11 cellular contexts compared by ENCODE assay signal in the genomic region with DNA sequence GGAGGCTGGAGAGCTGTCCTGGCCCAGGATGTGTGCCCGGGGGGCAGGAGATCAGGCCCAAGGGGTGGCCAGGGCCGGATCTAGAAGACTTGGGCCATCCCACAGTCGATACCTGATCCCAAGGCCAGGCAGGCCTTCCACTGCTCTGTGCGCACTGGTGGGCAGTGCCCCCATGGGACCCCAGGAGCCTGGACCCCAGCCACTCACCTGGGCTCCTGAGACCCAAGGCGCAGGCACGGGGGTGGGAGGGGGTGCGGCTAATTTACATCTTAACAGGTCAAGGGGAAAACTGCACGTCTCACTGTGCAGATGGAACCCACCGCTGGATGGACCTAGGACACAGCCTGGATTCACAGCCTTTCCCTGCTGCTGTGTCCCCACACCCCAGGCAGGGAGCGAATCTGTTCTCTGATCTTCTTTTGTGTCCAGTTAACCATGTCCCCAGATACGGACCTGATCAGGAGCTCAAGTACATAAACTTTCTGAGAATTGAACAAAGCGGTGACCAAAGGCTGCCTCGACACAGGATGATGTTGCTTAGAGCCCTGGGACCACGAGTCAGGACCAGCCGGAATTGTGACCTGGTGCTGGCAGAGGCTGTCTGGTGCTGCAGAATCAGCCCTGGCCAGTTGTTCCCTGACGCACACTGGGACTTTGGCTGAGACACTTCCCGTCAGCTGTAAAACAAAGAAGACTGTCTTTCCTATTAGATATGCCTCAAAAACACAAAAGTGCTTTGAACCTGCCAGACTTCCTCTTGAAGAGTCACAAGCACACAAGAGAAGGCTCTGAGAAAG.
DNase-seq lines count a peak whose midpoint lies in the region.
"Had no signal": no experiment of that assay in that cellular context is flagged by ENCODE, and none has a peak within 500 bp of the region (broad histone marks: within the 10 kb centered on the region; RNA-seq: fewer than 3 reads in every experiment).

No MANE protein-coding gene starts in this region.

- no peak overlapping the region for H3K27ac Mint-ChIP-seq in activated T-cell treated with anti-CD3 and anti-CD28 coated beads, Interleukin-2, amount 50 U/mL, for 24 hours

- peak; percentile 29 for DNase-seq in activated T-cell treated with anti-CD3 and anti-CD28 coated beads, Interleukin-2, amount 50 U/mL, for 24 hours
- no peak for DNase-seq in activated T-cell treated with anti-CD3 and anti-CD28 coated beads for 4 hours
- DNase-seq in central memory CD4-positive, alpha-beta T cell = peak; percentile 16
- peak; percentile 27 for DNase-seq in left kidney (ENCODE audit: low read depth, low spot score)
- peak; percentile 25 for DNase-seq in superior temporal gyrus (ENCODE audit: extremely low spot score)
- DNase-seq in GDM1 (lab: John Stamatoyannopoulos, UW) = no peak
- no peak for DNase-seq in DMS 273 (lab: John Stamatoyannopoulos, UW; ENCODE audit: unreplicated experiment)
- no peak for DNase-seq in SHP77 treated with DMSO at 0.1 percent for 48 hours (lab: John Stamatoyannopoulos, UW)
- DNase-seq: NCI-H2171 treated with DMSO at 0.1 percent for 48 hours; PC-3; stimulated activated CD4-positive, alpha-beta T cell treated with anti-CD3 and anti-CD28 coated beads, Interleukin-4, amount 100 ng/mL, for 4 hours had no signal

- H3K4me1 Mint-ChIP-seq in activated T-cell treated with anti-CD3 and anti-CD28 coated beads, Interleukin-2, amount 50 U/mL, for 24 hours (ENCODE audit: low read depth) = peaks cover 34% of the 10 kb centered on the region

- H3K36me3 Mint-ChIP-seq in activated T-cell treated with anti-CD3 and anti-CD28 coated beads, Interleukin-2, amount 50 U/mL, for 24 hours (ENCODE audit: low read depth) = no peaks in the 10 kb centered on the region

- H3K4me3 Mint-ChIP-seq in activated T-cell treated with anti-CD3 and anti-CD28 coated beads, Interleukin-2, amount 50 U/mL, for 24 hours = no peak overlapping the region

- H3K27me3 Mint-ChIP-seq in activated T-cell treated with anti-CD3 and anti-CD28 coated beads, Interleukin-2, amount 50 U/mL, for 24 hours = peaks cover 14% of the 10 kb centered on the region

- H3K9me3 Mint-ChIP-seq in activated T-cell treated with anti-CD3 and anti-CD28 coated beads, Interleukin-2, amount 50 U/mL, for 24 hours = no peaks in the 10 kb centered on the region

Comparison
In these comparisons a context has a peak if more than half of its experiments do, and no peak if none do; other contexts are left out.
1. DNase-seq: peak in activated T-cell treated with anti-CD3 and anti-CD28 coated beads, Interleukin-2, amount 50 U/mL, for 24 hours (single experiment), central memory CD4-positive, alpha-beta T cell (single experiment), left kidney (single experiment) and superior temporal gyrus (single experiment); none in activated T-cell treated with anti-CD3 and anti-CD28 coated beads for 4 hours (single experiment), GDM1 (single experiment), DMS 273 (single experiment) and SHP77 treated with DMSO at 0.1 percent for 48 hours (single experiment).